In genomic region chr12:111578276-111578970, GRCh38 we compare ENCODE assay signal across 10 cellular contexts. TPM values are rescaled to one million over a fixed set of nuclear protein-coding genes. Genes with fewer than 3 reads are reported as not detected.
DNase-seq lines count a peak whose midpoint lies in the region; ATAC-seq and TF ChIP-seq lines count a peak whose summit lies in the region.
"Had no signal": no experiment of that assay in that cellular context is flagged by ENCODE, and none has a peak within 500 bp of the region (broad histone marks: within the 10 kb centered on the region; RNA-seq: fewer than 3 reads in every experiment).

No MANE protein-coding gene starts in this region.

- DNase-seq in AML-193 (lab: John Stamatoyannopoulos, UW) (peak; percentile 35 to 50), WTC11 (ENCODE audit: low spot score) (no peak), islet precursor cell (peak; percentile 70)
- no peak for DNase-seq in stimulated activated CD4-positive, alpha-beta T cell treated with anti-CD3 and anti-CD28 coated beads, Interleukin-4, amount 100 ng/mL, for 1 hour
- no peak for DNase-seq in activated CD4-positive, alpha-beta T cell treated with anti-CD3 and anti-CD28 coated beads, Interleukin-2, amount 10 ng/mL, durations not matched to agents 7 days and 5 days
- DNase-seq in CD4-positive, alpha-beta T cell: no peak
- DNase-seq in activated naive CD4-positive, alpha-beta T cell (lab: John Stamatoyannopoulos, UW): no peak
- DNase-seq: DMS153 had no signal

- H3K9me3 ChIP-seq in CD4-positive, alpha-beta T cell (ENCODE audit: control insufficient read depth, low read length): no peaks in the 10 kb centered on the region
- H3K9me3 ChIP-seq: esophagus muscularis mucosa had no signal

- no peaks in the 10 kb centered on the region for H3K27me3 Mint-ChIP-seq in WTC11 (ENCODE audit: low read depth)
- H3K27me3 Mint-ChIP-seq in activated CD4-positive, alpha-beta T cell treated with anti-CD3 and anti-CD28 coated beads, Interleukin-2, amount 10 ng/mL, durations not matched to agents 7 days and 5 days: no peaks in the 10 kb centered on the region
- no peaks in the 10 kb centered on the region for H3K27me3 Mint-ChIP-seq in CD4-positive, alpha-beta T cell

- H3K4me3 Mint-ChIP-seq in WTC11: no peak overlapping the region
- no peak overlapping the region for H3K4me3 Mint-ChIP-seq in activated CD4-positive, alpha-beta T cell treated with anti-CD3 and anti-CD28 coated beads, Interleukin-2, amount 10 ng/mL, durations not matched to agents 7 days and 5 days
- H3K4me3 Mint-ChIP-seq in CD4-positive, alpha-beta T cell: no peak overlapping the region

- H3K4me1 Mint-ChIP-seq in WTC11: peaks cover 13% of the 10 kb centered on the region
- peaks cover 9% of the 10 kb centered on the region for H3K4me1 Mint-ChIP-seq in activated CD4-positive, alpha-beta T cell treated with anti-CD3 and anti-CD28 coated beads, Interleukin-2, amount 10 ng/mL, durations not matched to agents 7 days and 5 days
- peaks cover 21% of the 10 kb centered on the region for H3K4me1 Mint-ChIP-seq in CD4-positive, alpha-beta T cell (ENCODE audit: low read depth)

- TF ChIP-seq CTCF in WTC11 (IDR thresholded peaks at IDR 0.05): no peak
- no peak for TF ChIP-seq CTCF in CD4-positive, alpha-beta T cell (IDR thresholded peaks at IDR 0.05)

- ATAC-seq in HG03196 (IDR thresholded peaks at IDR 0.05; ENCODE audit: unreplicated experiment) (peak; percentile 53), WTC11 (no peak)
- ATAC-seq in CD4-positive, alpha-beta T cell (ENCODE audit: poor library complexity): no peak

- H3K27me3 ChIP-seq in CD4-positive, alpha-beta T cell (ENCODE audit: control insufficient read depth, insufficient read depth, low read length): no peaks in the 10 kb centered on the region
- H3K27me3 ChIP-seq: esophagus muscularis mucosa had no signal

- H3K27ac Mint-ChIP-seq in WTC11: no peak overlapping the region
- H3K27ac Mint-ChIP-seq in activated CD4-positive, alpha-beta T cell treated with anti-CD3 and anti-CD28 coated beads, Interleukin-2, amount 10 ng/mL, durations not matched to agents 7 days and 5 days: no peak overlapping the region
- H3K27ac Mint-ChIP-seq in CD4-positive, alpha-beta T cell: no peak overlapping the region

- peaks cover 5% of the 10 kb centered on the region for H3K36me3 Mint-ChIP-seq in WTC11
- peaks cover 4% of the 10 kb centered on the region for H3K36me3 Mint-ChIP-seq in activated CD4-positive, alpha-beta T cell treated with anti-CD3 and anti-CD28 coated beads, Interleukin-2, amount 10 ng/mL, durations not matched to agents 7 days and 5 days (ENCODE audit: low read depth)
- H3K36me3 Mint-ChIP-seq in CD4-positive, alpha-beta T cell (ENCODE audit: low read depth): peaks cover 21% of the 10 kb centered on the region

- intact Hi-C loops in CD4-positive, alpha-beta T cell (cut with DNase I, micrococcal nuclease): no loop called here

- POLR2A ChIA-PET in WTC11 (lab: Charles Lee): no interaction called here
- POLR2A ChIA-PET in activated CD4-positive, alpha-beta T cell treated with anti-CD3 and anti-CD28 coated beads, Interleukin-2, amount 10 ng/mL, durations not matched to agents 7 days and 5 days (lab: Charles Lee): no interaction called here
- POLR2A ChIA-PET in CD4-positive, alpha-beta T cell (lab: Charles Lee): no interaction called here

- CTCF ChIA-PET in WTC11 (lab: Charles Lee): no interaction called here
- CTCF ChIA-PET in activated CD4-positive, alpha-beta T cell treated with anti-CD3 and anti-CD28 coated beads, Interleukin-2, amount 10 ng/mL, durations not matched to agents 7 days and 5 days (lab: Charles Lee): no interaction called here
- CTCF ChIA-PET in CD4-positive, alpha-beta T cell (lab: Charles Lee): no interaction called here

- no peaks in the 10 kb centered on the region for H3K9me3 Mint-ChIP-seq in WTC11
- H3K9me3 Mint-ChIP-seq in activated CD4-positive, alpha-beta T cell treated with anti-CD3 and anti-CD28 coated beads, Interleukin-2, amount 10 ng/mL, durations not matched to agents 7 days and 5 days: no peaks in the 10 kb centered on the region
- no peaks in the 10 kb centered on the region for H3K9me3 Mint-ChIP-seq in CD4-positive, alpha-beta T cell

- H3K27ac ChIP-seq in CD4-positive, alpha-beta T cell (ENCODE audit: low read depth, low read length): no peak overlapping the region
- H3K27ac ChIP-seq: esophagus muscularis mucosa had no signal

TF ChIP-seq in WTC11, 78 proteins besides CTCF, POLR2A, EP300 and RAD21:
- TF ChIP-seq GABPB1 (CRISPR knock-in tag; IDR thresholded peaks at IDR 0.05) (peak; percentile 45; the same call in 1 of the 2 replicates), RELA (CRISPR knock-in tag; IDR thresholded peaks at IDR 0.05; ENCODE audit: borderline replicate concordance) (no peak)

RNA-seq across cellular contexts. Expression of gene ATXN2, which starts 20.7 kb away (rescaled TPM):
- 56.2 to 57.5 TPM (median 56.3 TPM) in 3 replicates for total RNA-seq in WTC11 (2021)
- 10 to 100 TPM; 42.0 to 46.8 TPM for total RNA-seq in activated CD4-positive, alpha-beta T cell treated with anti-CD3 and anti-CD28 coated beads, Interleukin-2, amount 10 ng/mL, durations not matched to agents 7 days and 5 days
- total RNA-seq in CD4-positive, alpha-beta T cell: 10 to 100 TPM; 21.9 to 23.7 TPM

Comparison
In these comparisons a context has a peak if more than half of its experiments do, and no peak if none do; other contexts are left out.
1. DNase-seq: peak in AML-193 (2 of 2) and islet precursor cell (single experiment); none in WTC11 (single experiment), stimulated activated CD4-positive, alpha-beta T cell treated with anti-CD3 and anti-CD28 coated beads, Interleukin-4, amount 100 ng/mL, for 1 hour (single experiment), activated CD4-positive, alpha-beta T cell treated with anti-CD3 and anti-CD28 coated beads, Interleukin-2, amount 10 ng/mL, durations not matched to agents 7 days and 5 days (single experiment), CD4-positive, alpha-beta T cell (0 of 10) and activated naive CD4-positive, alpha-beta T cell (0 of 4).